ENCODE assay signal across 8 cellular contexts in the genomic region with DNA sequence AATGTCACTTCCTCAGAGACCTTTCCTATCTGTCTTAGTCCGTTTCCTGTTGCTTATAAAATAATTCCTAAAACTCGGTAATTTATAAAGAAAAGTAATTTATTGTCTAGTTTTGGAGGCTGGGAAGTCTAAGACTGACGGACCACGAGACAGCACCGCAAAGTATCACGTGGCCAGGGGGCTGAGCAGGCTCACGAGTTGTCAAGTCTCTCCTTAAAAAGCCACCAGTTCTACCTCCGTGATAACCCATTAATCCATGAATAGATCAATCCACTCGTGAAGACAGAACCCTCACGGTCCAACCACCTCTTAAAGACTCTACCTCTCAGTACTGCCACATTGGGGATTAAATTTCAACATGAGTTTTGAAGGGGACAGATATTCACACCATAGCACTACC. TPM values are rescaled to one million over a fixed set of nuclear protein-coding genes. Genes with fewer than 3 reads are reported as not detected.
A peak's percentile ranks its signal among the peaks of the same experiment; 100 is the strongest.
DNase-seq lines count a peak whose midpoint lies in the region; ATAC-seq and TF ChIP-seq lines count a peak whose summit lies in the region.

No MANE protein-coding gene starts in this region.

- H3K4me3 ChIP-seq in HFF-Myc (replicated peaks; ENCODE audit: low read depth, low read length) (peak overlapping the region; percentile 90), WI38 (ENCODE audit: low read depth, low read length) (peak overlapping the region; percentile 99), prostate gland (peak overlapping the region; percentile 57 to 84)

- peaks cover 16% of the 10 kb centered on the region for H3K4me1 ChIP-seq in prostate gland (replicated peaks)

- H3K27ac ChIP-seq in 22Rv1 (peak overlapping the region; percentile 68), epithelial cell of prostate (peak overlapping the region; percentile 50), prostate gland (no peak overlapping the region)

- TF ChIP-seq CTCF in 22Rv1 (IDR thresholded peaks at IDR 0.05): no peak
- TF ChIP-seq CTCF in HFF-Myc (IDR thresholded peaks at IDR 0.05; ENCODE audit: low read depth, low read length, missing control alignments): no peak
- no peak for TF ChIP-seq CTCF in WI38 (IDR thresholded peaks at IDR 0.05; ENCODE audit: low read depth, low read length)
- no peak for TF ChIP-seq CTCF in prostate gland (IDR thresholded peaks at IDR 0.05)

- H3K36me3 ChIP-seq in prostate gland: no peaks in the 10 kb centered on the region

- WGBS in prostate gland: under 1% methylated on average over 10 of the region's 10 CpGs

- no peaks in the 10 kb centered on the region for H3K27me3 ChIP-seq in prostate gland (replicated peaks; ENCODE audit: insufficient read depth)

- ATAC-seq in HG02973 (IDR thresholded peaks at IDR 0.05; ENCODE audit: unreplicated experiment) (no peak), GM18867 (IDR thresholded peaks at IDR 0.05; ENCODE audit: unreplicated experiment) (no peak)

- TF ChIP-seq POLR2A in prostate gland (IDR thresholded peaks at IDR 0.05): no peak

- intact Hi-C loops in prostate gland (cut with DNase I): loop anchor here (10.0 kb wide), 1 partner anchor 246 kb away; no protein-coding TSS in a partner anchor

- DNase-seq in HFF-Myc (ENCODE audit: extremely low read depth, low read depth) (no peak), epithelial cell of prostate (ENCODE audit: low read depth, low spot score) (no peak), prostate gland (ENCODE audit: low spot score) (no peak), occipital lobe (lab: John Stamatoyannopoulos, UW) (no peak)

- no peaks in the 10 kb centered on the region for H3K9me3 ChIP-seq in prostate gland

RNA-seq across cellular contexts. Expression of gene LINS1, which starts 0.8 kb away (rescaled TPM):
- total RNA-seq in prostate gland (10 to 100 TPM; 15.5 to 32.3 TPM), occipital lobe (49.8 TPM)

RNA-seq across cellular contexts. Expression of gene ASB7, which starts 1.2 kb away (rescaled TPM):
- total RNA-seq in prostate gland (10 to 100 TPM; 17.3 to 22.3 TPM), occipital lobe (21.5 TPM)

Comparison
In these comparisons a context has a peak if more than half of its experiments do, and no peak if none do; other contexts are left out.
1. H3K27ac ChIP-seq: peak in 22Rv1 (single experiment) and epithelial cell of prostate (single experiment); none in prostate gland (0 of 2).
2. Peak in every context shown above with its lines, with median percentiles within 50 percentile points of each other: H3K4me3 ChIP-seq.